In the genomic region with DNA sequence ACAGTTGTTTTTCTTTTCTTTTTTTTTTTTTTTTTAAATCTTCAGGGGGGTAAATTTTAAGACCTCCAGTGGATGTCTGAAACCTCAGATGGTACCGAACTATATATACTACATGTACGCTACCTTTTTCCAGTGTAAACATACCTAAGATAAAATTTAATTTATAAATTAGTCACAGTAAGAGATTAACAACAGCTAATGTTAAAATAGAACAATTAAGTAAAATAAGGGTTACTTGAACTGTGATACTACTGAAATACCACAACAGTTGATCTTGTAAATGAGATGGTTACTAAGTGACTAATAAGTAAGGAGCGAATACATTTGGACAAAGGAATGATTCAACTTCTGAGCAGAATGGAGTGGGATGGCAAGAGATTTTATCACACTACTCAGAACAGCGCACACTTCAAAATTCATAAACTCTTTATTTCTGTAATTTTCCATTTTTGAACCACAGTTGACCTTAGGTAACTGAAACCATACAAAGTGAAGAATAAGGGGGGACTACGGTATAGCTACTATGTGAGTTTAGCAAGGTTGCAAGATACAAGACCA, we compare ENCODE assay signal across 15 cellular contexts.
DNase-seq lines count a peak whose midpoint lies in the region; ATAC-seq and TF ChIP-seq lines count a peak whose summit lies in the region.
"Had no signal": no experiment of that assay in that cellular context is flagged by ENCODE, and none has a peak within 500 bp of the region (broad histone marks: within the 10 kb centered on the region; RNA-seq: fewer than 3 reads in every experiment).

No MANE protein-coding gene starts in this region.

- intact Hi-C loops in natural killer cell (cut with micrococcal nuclease), result no loop called here
- intact Hi-C loops in testis (cut with DNase I; ENCODE audit: low total_unique reads), result no loop called here

- no peak for TF ChIP-seq POLR2A in gastroesophageal sphincter (IDR thresholded peaks at IDR 0.05)
- TF ChIP-seq POLR2A in testis (IDR thresholded peaks at IDR 0.05), result no peak

- H3K27ac Mint-ChIP-seq in natural killer cell, result no peak overlapping the region
- H3K27ac Mint-ChIP-seq: activated naive CD8-positive, alpha-beta T cell treated with anti-CD3 and anti-CD28 coated beads, Interleukin-2, amount 10 ng/mL, durations not matched to agents 7 days and 5 days; dendritic cell treated with granulocyte-macrophage colony-stimulating factor and Interleukin-4, amounts not matched to agents 40 ng/mL and 50 ng/mL, for 4 days; naive thymus-derived CD8-positive, alpha-beta T cell; T-cell had no signal

- peak overlapping the region; percentile 86 for H3K27ac ChIP-seq in SJSA1
- H3K27ac ChIP-seq in gastroesophageal sphincter, result no peak overlapping the region
- H3K27ac ChIP-seq in testis, result no peak overlapping the region

- WGBS in gastroesophageal sphincter (ENCODE audit: low coverage in 1 of 2), 2 donors, result 53 to 71% methylated on average over 4 to 5 of the region's 5 CpGs
- 73 to 79% methylated on average over 5 of the region's 5 CpGs for WGBS in testis, 2 donors

- no peak for ATAC-seq in gastroesophageal sphincter
- ATAC-seq in natural killer cell, result no peak
- ATAC-seq: left cardiac atrium; naive thymus-derived CD8-positive, alpha-beta T cell; T-cell had no signal

- peak; percentile 44 for DNase-seq in GM04504 (ENCODE audit: low read depth)
- DNase-seq in SJSA1 (ENCODE audit: low read depth in 1 of 2, low spot score in 2 of 2), result peak; percentile 85 to 100
- peak; percentile 58 for DNase-seq in fibroblast of peridontal ligament (ENCODE audit: extremely low read depth)
- no peak for DNase-seq in natural killer cell
- no peak for DNase-seq in HUDEP-2 (lab: John Stamatoyannopoulos, UW; ENCODE audit: unreplicated experiment in 76 of 76)
- no peak for DNase-seq in testis
- DNase-seq: activated naive CD8-positive, alpha-beta T cell treated with anti-CD3 and anti-CD28 coated beads, Interleukin-2, amount 10 ng/mL, durations not matched to agents 7 days and 5 days; glutamatergic neuron; left cardiac atrium; MV-4-11; naive thymus-derived CD8-positive, alpha-beta T cell; T-cell had no signal

- H3K4me1 ChIP-seq in SJSA1 (replicated peaks) (peaks cover 19% of the 10 kb centered on the region), skeletal muscle satellite cell (ENCODE audit: control insufficient read depth, insufficient read depth, low read length) (peaks cover 17% of the 10 kb centered on the region), gastroesophageal sphincter (no peaks in the 10 kb centered on the region), testis (no peaks in the 10 kb centered on the region)

- H3K36me3 ChIP-seq in SJSA1 (no peaks in the 10 kb centered on the region), skeletal muscle satellite cell (ENCODE audit: insufficient read depth, low read length) (no peaks in the 10 kb centered on the region), gastroesophageal sphincter (no peaks in the 10 kb centered on the region), testis (ENCODE audit: low read depth, missing control alignments) (no peaks in the 10 kb centered on the region)

- no peaks in the 10 kb centered on the region for H3K27me3 ChIP-seq in SJSA1 (replicated peaks)
- no peaks in the 10 kb centered on the region for H3K27me3 ChIP-seq in skeletal muscle satellite cell (ENCODE audit: control insufficient read depth, insufficient read depth, low read length)
- H3K27me3 ChIP-seq in gastroesophageal sphincter, result no peaks in the 10 kb centered on the region
- H3K27me3 ChIP-seq in testis, result no peaks in the 10 kb centered on the region

- H3K4me2 ChIP-seq in skeletal muscle satellite cell (ENCODE audit: low read length), result peak overlapping the region; percentile 66

- no peaks in the 10 kb centered on the region for H3K9me3 Mint-ChIP-seq in natural killer cell
- H3K9me3 Mint-ChIP-seq: activated naive CD8-positive, alpha-beta T cell treated with anti-CD3 and anti-CD28 coated beads, Interleukin-2, amount 10 ng/mL, durations not matched to agents 7 days and 5 days; dendritic cell treated with granulocyte-macrophage colony-stimulating factor and Interleukin-4, amounts not matched to agents 40 ng/mL and 50 ng/mL, for 4 days; T-cell had no signal

- H3K4me1 Mint-ChIP-seq in natural killer cell, result no peaks in the 10 kb centered on the region
- H3K4me1 Mint-ChIP-seq: activated naive CD8-positive, alpha-beta T cell treated with anti-CD3 and anti-CD28 coated beads, Interleukin-2, amount 10 ng/mL, durations not matched to agents 7 days and 5 days; naive thymus-derived CD8-positive, alpha-beta T cell; T-cell had no signal

- H3K4me3 ChIP-seq in SJSA1 (no peak overlapping the region), skeletal muscle satellite cell (ENCODE audit: low read length) (no peak overlapping the region), gastroesophageal sphincter (no peak overlapping the region), testis (no peak overlapping the region)

- H3K27me3 Mint-ChIP-seq in natural killer cell (ENCODE audit: low read depth in 2 of 2), result peaks cover 7 to 21% of the 10 kb centered on the region in 2 donors
- H3K27me3 Mint-ChIP-seq: dendritic cell treated with granulocyte-macrophage colony-stimulating factor and Interleukin-4, amounts not matched to agents 40 ng/mL and 50 ng/mL, for 4 days had no signal

- H3K4me3 Mint-ChIP-seq in natural killer cell, result no peak overlapping the region
- H3K4me3 Mint-ChIP-seq: activated naive CD8-positive, alpha-beta T cell treated with anti-CD3 and anti-CD28 coated beads, Interleukin-2, amount 10 ng/mL, durations not matched to agents 7 days and 5 days; dendritic cell treated with granulocyte-macrophage colony-stimulating factor and Interleukin-4, amounts not matched to agents 40 ng/mL and 50 ng/mL, for 4 days; naive thymus-derived CD8-positive, alpha-beta T cell; T-cell had no signal

- no peaks in the 10 kb centered on the region for H3K36me3 Mint-ChIP-seq in natural killer cell
- H3K36me3 Mint-ChIP-seq: activated naive CD8-positive, alpha-beta T cell treated with anti-CD3 and anti-CD28 coated beads, Interleukin-2, amount 10 ng/mL, durations not matched to agents 7 days and 5 days; naive thymus-derived CD8-positive, alpha-beta T cell; T-cell had no signal

- no peak for TF ChIP-seq EP300 in gastroesophageal sphincter (IDR thresholded peaks at IDR 0.05)

- H3K9ac ChIP-seq in skeletal muscle satellite cell (ENCODE audit: low read depth, low read length), result peak overlapping the region; percentile 57

- H3K9me3 ChIP-seq in SJSA1 (replicated peaks), result no peaks in the 10 kb centered on the region
- H3K9me3 ChIP-seq in skeletal muscle satellite cell (replicated peaks; ENCODE audit: low read length), result no peaks in the 10 kb centered on the region
- no peaks in the 10 kb centered on the region for H3K9me3 ChIP-seq in gastroesophageal sphincter
- H3K9me3 ChIP-seq in testis, result no peaks in the 10 kb centered on the region

- TF ChIP-seq CTCF in gastroesophageal sphincter (IDR thresholded peaks at IDR 0.05) (no peak), natural killer cell (IDR thresholded peaks at IDR 0.05) (no peak), testis (IDR thresholded peaks at IDR 0.05) (no peak)

Comparison
In these comparisons a context has a peak if more than half of its experiments do, and no peak if none do; other contexts are left out.
1. DNase-seq: peak in GM04504 (single experiment), SJSA1 (2 of 2) and fibroblast of peridontal ligament (single experiment); none in natural killer cell (single experiment), HUDEP-2 (0 of 76) and testis (single experiment).